12 cellular contexts compared by ENCODE assay signal in genomic region chr5:74434124-74434899, GRCh38.
DNase-seq lines count a peak whose midpoint lies in the region; ATAC-seq, FAIRE-seq and TF ChIP-seq lines count a peak whose summit lies in the region.
"Had no signal": no experiment of that assay in that cellular context is flagged by ENCODE, and none has a peak within 500 bp of the region (broad histone marks: within the 10 kb centered on the region; RNA-seq: fewer than 3 reads in every experiment).

No MANE protein-coding gene starts in this region.

- H3K79me2 ChIP-seq in keratinocyte (ENCODE audit: control insufficient read depth, insufficient read depth, low read length) = no peaks in the 10 kb centered on the region

- DNase-seq in NCI-H82 (lab: John Stamatoyannopoulos, UW) (peak; percentile 10), NCI-H82 treated with DMSO at 0.1 percent for 48 hours (lab: John Stamatoyannopoulos, UW; ENCODE audit: unreplicated experiment) (no peak), chondrocyte (ENCODE audit: low spot score) (no peak), keratinocyte (ENCODE audit: low read depth, low spot score) (no peak), upper lobe of right lung (no peak), T-helper 1 cell (no peak), COLO829 (ENCODE audit: low spot score) (no peak), COLO668 (lab: John Stamatoyannopoulos, UW; ENCODE audit: unreplicated experiment) (no peak)
- DNase-seq: NCI-H1436, Peyer's patch had no signal

- H3K27ac Mint-ChIP-seq in chondrocyte (ENCODE audit: unreplicated experiment) = peak overlapping the region; percentile 18

- peak overlapping the region; percentile 67 for H3K4me2 ChIP-seq in keratinocyte (ENCODE audit: control insufficient read depth, extremely low read depth, insufficient read depth, low read depth, low read length)

- intact Hi-C loops in upper lobe of right lung (cut with DNase I) = no loop called here

- H3K27ac ChIP-seq in keratinocyte (ENCODE audit: control insufficient read depth, insufficient read depth, low read length) (peak overlapping the region; percentile 55), upper lobe of right lung (peak overlapping the region; percentile 18)
- H3K27ac ChIP-seq: 22Rv1, Peyer's patch had no signal

- peak overlapping the region in 1 of 3 experiments; percentile 5 for H3K4me3 ChIP-seq in keratinocyte (ENCODE audit: control insufficient read depth in 2 of 3, extremely low read depth in 1 of 3, insufficient read depth in 2 of 3, low read depth in 1 of 3, low read length in 3 of 3)
- H3K4me3 ChIP-seq in upper lobe of right lung = no peak overlapping the region
- H3K4me3 ChIP-seq: Peyer's patch had no signal

- peak; percentile 75 for ATAC-seq in upper lobe of right lung

- H3K9me3 Mint-ChIP-seq in chondrocyte (ENCODE audit: low read depth) = peaks cover 8% of the 10 kb centered on the region

- H3K4me1 ChIP-seq in keratinocyte (ENCODE audit: control insufficient read depth, extremely low read depth, insufficient read depth, low read length) (peaks cover 27% of the 10 kb centered on the region), upper lobe of right lung (peaks cover 18% of the 10 kb centered on the region)
- H3K4me1 ChIP-seq: Peyer's patch had no signal

- peak overlapping the region; percentile 58 for H2AFZ ChIP-seq in keratinocyte (ENCODE audit: control insufficient read depth, low read length)

- no peaks in the 10 kb centered on the region for H4K20me1 ChIP-seq in keratinocyte (ENCODE audit: control insufficient read depth, extremely low read depth, insufficient read depth, low read length)

- H3K4me3 Mint-ChIP-seq in chondrocyte (ENCODE audit: unreplicated experiment) = peak overlapping the region; percentile 51

- H3K36me3 ChIP-seq in keratinocyte (ENCODE audit: control insufficient read depth in 2 of 2, extremely low read depth in 1 of 2, insufficient read depth in 2 of 2, low read length in 2 of 2) (no peaks in the 10 kb centered on the region), upper lobe of right lung (no peaks in the 10 kb centered on the region)
- H3K36me3 ChIP-seq: Peyer's patch had no signal

- peaks cover 16% of the 10 kb centered on the region for H3K4me1 Mint-ChIP-seq in chondrocyte (ENCODE audit: low read depth)

- H3K27me3 ChIP-seq in keratinocyte (ENCODE audit: control insufficient read depth, extremely low read depth, insufficient read depth, low read length) = no peaks in the 10 kb centered on the region
- H3K27me3 ChIP-seq in upper lobe of right lung = no peaks in the 10 kb centered on the region
- H3K27me3 ChIP-seq: Peyer's patch had no signal

- dilution Hi-C loops in keratinocyte (cut with MboI; ENCODE audit: extremely low pct_ligation_motif_present, low sequenced_read_pairs) = no loop called here

- FAIRE-seq in keratinocyte (lab: Jason Lieb, UNC) = peak; percentile 46
- FAIRE-seq: H54 had no signal

- no peaks in the 10 kb centered on the region for H3K36me3 Mint-ChIP-seq in chondrocyte (ENCODE audit: low read depth)

- TF ChIP-seq CTCF in chondrocyte (IDR thresholded peaks at IDR 0.05) (no peak), keratinocyte (optimal IDR thresholded peaks at IDR 0.05 in 1 of 3, IDR thresholded peaks at IDR 0.05 in 1 of 3, conservative IDR thresholded peaks at IDR 0.05 in 1 of 3; ENCODE audit: extremely low read depth in 1 of 3, insufficient read depth in 2 of 3, low read length in 3 of 3) (no peak), upper lobe of right lung (IDR thresholded peaks at IDR 0.05) (no peak)

- H3K9me3 ChIP-seq in keratinocyte (ENCODE audit: control insufficient read depth, low read depth, low read length) (no peaks in the 10 kb centered on the region), upper lobe of right lung (no peaks in the 10 kb centered on the region)
- H3K9me3 ChIP-seq: Peyer's patch had no signal

- no peaks in the 10 kb centered on the region for H3K27me3 Mint-ChIP-seq in chondrocyte (ENCODE audit: low read depth)

- no peaks in the 10 kb centered on the region for H3K9me1 ChIP-seq in keratinocyte (ENCODE audit: control insufficient read depth, extremely low read depth, insufficient read depth, low read length)

- no peak overlapping the region for H3K9ac ChIP-seq in keratinocyte (ENCODE audit: control insufficient read depth, extremely low read depth, insufficient read depth, low read length)
